In genomic region chr2:65491381-65491903, GRCh38 we compare ENCODE assay signal across 18 cellular contexts. TPM values are rescaled to one million over a fixed set of nuclear protein-coding genes. Genes with fewer than 3 reads are reported as not detected.
DNase-seq lines count a peak whose midpoint lies in the region; ATAC-seq and TF ChIP-seq lines count a peak whose summit lies in the region.
"Had no signal": no experiment of that assay in that cellular context is flagged by ENCODE, and none has a peak within 500 bp of the region (broad histone marks: within the 10 kb centered on the region; RNA-seq: fewer than 3 reads in every experiment).

No MANE protein-coding gene starts in this region.

- no peak overlapping the region for H3K27ac ChIP-seq in A673 (ENCODE audit: low read depth, low read length, poor library complexity, severe bottlenecking)
- no peak overlapping the region for H3K27ac ChIP-seq in upper lobe of right lung

- H3K4me1 ChIP-seq in adipocyte (ENCODE audit: control insufficient read depth, insufficient read depth, low read length) (peaks cover 4% of the 10 kb centered on the region), A673 (ENCODE audit: insufficient read depth, low read length, poor library complexity, severe bottlenecking) (no peaks in the 10 kb centered on the region), upper lobe of right lung (no peaks in the 10 kb centered on the region)
- H3K4me1 ChIP-seq: BE2C had no signal

- no peak for ATAC-seq in upper lobe of right lung

- no peak overlapping the region for H3K9ac ChIP-seq in adipocyte (ENCODE audit: low read length)

- DNase-seq in DMS79 treated with DMSO at 0.1 percent for 48 hours (lab: John Stamatoyannopoulos, UW) (peak; percentile 36), KBM-7 (peak; percentile 7), adipocyte (ENCODE audit: low read depth) (peak; percentile 30), foreskin fibroblast (peak; percentile 3 to 29), A673 (ENCODE audit: low spot score) (no peak), upper lobe of right lung (no peak), DMS114 treated with DMSO at 0.1 percent for 48 hours (lab: John Stamatoyannopoulos, UW; ENCODE audit: unreplicated experiment) (no peak)
- no peak for DNase-seq in T-helper 2 cell treated with Interferon-gamma antibody and Interleukin-4, amounts not matched to agents 5 μg/mL and 100 μg/mL, for 36 hours (ENCODE audit: low spot score)
- DNase-seq: activated CD4-positive, alpha-beta T cell treated with anti-CD3 and anti-CD28 coated beads for 1 hour; BE2C; foreskin melanocyte; NCI-H1694; nephron progenitor cell; SHP77 treated with DMSO at 0.1 percent for 48 hours; small intestine; stimulated activated CD4-positive, alpha-beta T cell treated with anti-CD3 and anti-CD28 coated beads, Interleukin-4, amount 100 ng/mL, for 4 hours; substantia nigra had no signal

- in situ Hi-C loops in KBM-7 (cut with MboI; ENCODE audit: low pct_unique_long_range_greater_than_20kb, low sequenced_read_pairs): no loop called here

- peaks cover 15% of the 10 kb centered on the region for H3K9me3 Mint-ChIP-seq in T-helper 2 cell treated with Interferon-gamma antibody and Interleukin-4, amounts not matched to agents 5 μg/mL and 100 μg/mL, for 36 hours

- H3K27me3 Mint-ChIP-seq in T-helper 2 cell treated with Interferon-gamma antibody and Interleukin-4, amounts not matched to agents 5 μg/mL and 100 μg/mL, for 36 hours (ENCODE audit: low read depth): no peaks in the 10 kb centered on the region

- no peaks in the 10 kb centered on the region for H3K27me3 ChIP-seq in adipocyte (replicated peaks; ENCODE audit: control insufficient read depth, insufficient read depth, low read length)
- H3K27me3 ChIP-seq in A673 (replicated peaks; ENCODE audit: insufficient read depth, low read depth, low read length, poor library complexity): no peaks in the 10 kb centered on the region
- no peaks in the 10 kb centered on the region for H3K27me3 ChIP-seq in upper lobe of right lung
- H3K27me3 ChIP-seq: BE2C had no signal

- H3K4me1 Mint-ChIP-seq in T-helper 2 cell treated with Interferon-gamma antibody and Interleukin-4, amounts not matched to agents 5 μg/mL and 100 μg/mL, for 36 hours (ENCODE audit: low read depth): no peaks in the 10 kb centered on the region

- TF ChIP-seq CTCF in foreskin fibroblast (IDR thresholded peaks at IDR 0.05; ENCODE audit: low read depth, low read length) (no peak), A673 (conservative IDR thresholded peaks at IDR 0.05; ENCODE audit: low read depth, low read length) (no peak), upper lobe of right lung (IDR thresholded peaks at IDR 0.05) (no peak)

- H3K36me3 ChIP-seq in adipocyte (ENCODE audit: control insufficient read depth, insufficient read depth, low read length, severe bottlenecking): no peaks in the 10 kb centered on the region
- no peaks in the 10 kb centered on the region for H3K36me3 ChIP-seq in A673 (ENCODE audit: insufficient read depth, low read length, poor library complexity, severe bottlenecking)
- H3K36me3 ChIP-seq in upper lobe of right lung: no peaks in the 10 kb centered on the region
- H3K36me3 ChIP-seq: BE2C had no signal

- POLR2A ChIA-PET in A673 (lab: Charles Lee; ENCODE audit: low non-redundant PET): no interaction called here

- no peak overlapping the region for H3K27ac Mint-ChIP-seq in T-helper 2 cell treated with Interferon-gamma antibody and Interleukin-4, amounts not matched to agents 5 μg/mL and 100 μg/mL, for 36 hours
- H3K27ac Mint-ChIP-seq: nephron progenitor cell, progenitor cell of endocrine pancreas had no signal

- CTCF ChIA-PET in A673 (lab: Charles Lee): no interaction called here

- no peaks in the 10 kb centered on the region for H3K36me3 Mint-ChIP-seq in T-helper 2 cell treated with Interferon-gamma antibody and Interleukin-4, amounts not matched to agents 5 μg/mL and 100 μg/mL, for 36 hours (ENCODE audit: low read depth)

- H3K4me3 ChIP-seq in adipocyte (ENCODE audit: low read length): no peak overlapping the region
- no peak overlapping the region for H3K4me3 ChIP-seq in foreskin fibroblast (ENCODE audit: low read depth in 1 of 2, low read length in 2 of 2)
- H3K4me3 ChIP-seq in A673 (ENCODE audit: low read depth, low read length, poor library complexity, severe bottlenecking): no peak overlapping the region
- H3K4me3 ChIP-seq in upper lobe of right lung: no peak overlapping the region

- intact Hi-C loops in A673 (cut with micrococcal nuclease; ENCODE audit: unreplicated experiment): no loop called here
- intact Hi-C loops in upper lobe of right lung (cut with DNase I): no loop called here

- no peak overlapping the region for H3K4me3 Mint-ChIP-seq in T-helper 2 cell treated with Interferon-gamma antibody and Interleukin-4, amounts not matched to agents 5 μg/mL and 100 μg/mL, for 36 hours
- H3K4me3 Mint-ChIP-seq: nephron progenitor cell had no signal

- H3K9me3 ChIP-seq in adipocyte (ENCODE audit: control insufficient read depth, low read length) (peaks cover 34% of the 10 kb centered on the region), A673 (ENCODE audit: low read depth, low read length, poor library complexity, severe bottlenecking) (no peaks in the 10 kb centered on the region), upper lobe of right lung (no peaks in the 10 kb centered on the region)
- H3K9me3 ChIP-seq: BE2C had no signal

- no TSS peak for BruUV-seq in A673 (replicated peaks; lab: Mats Ljungman, UMichigan)

RNA-seq across cellular contexts. Expression of gene SPRED2, which starts 59.0 kb away (rescaled TPM):
- total RNA-seq in A673 (2021) (79.4 and 81.0 TPM in 2 replicates), upper lobe of right lung (56.9 TPM)

Comparison
In these comparisons a context has a peak if more than half of its experiments do, and no peak if none do; other contexts are left out.
1. DNase-seq: peak in DMS79 treated with DMSO at 0.1 percent for 48 hours (single experiment), KBM-7 (single experiment), adipocyte (single experiment) and foreskin fibroblast (2 of 2); none in T-helper 2 cell treated with Interferon-gamma antibody and Interleukin-4, amounts not matched to agents 5 μg/mL and 100 μg/mL, for 36 hours (single experiment), A673 (single experiment), upper lobe of right lung (single experiment) and DMS114 treated with DMSO at 0.1 percent for 48 hours (single experiment).